Comparison of ENCODE assay signal across 7 cellular contexts in the genomic region with DNA sequence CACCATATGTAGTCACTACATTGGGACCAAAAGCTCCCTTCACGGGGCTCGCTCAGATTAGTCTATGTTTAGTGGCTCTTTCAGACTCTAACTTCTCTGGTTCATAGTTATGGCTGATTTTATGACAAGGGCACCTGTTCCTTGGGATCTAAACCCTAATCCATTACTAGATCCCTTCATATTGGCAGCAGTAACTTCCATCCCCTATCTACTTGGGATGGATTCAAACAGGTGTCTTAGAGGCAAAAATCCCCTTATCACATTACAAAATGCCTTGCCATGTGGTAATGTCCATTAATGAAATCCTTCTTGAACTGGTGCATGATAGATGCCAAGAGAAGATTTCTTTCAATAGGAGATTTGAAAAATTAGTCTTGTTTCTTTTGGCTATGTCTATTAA.
"Had no signal": no experiment of that assay in that cellular context is flagged by ENCODE, and none has a peak within 500 bp of the region (broad histone marks: within the 10 kb centered on the region; RNA-seq: fewer than 3 reads in every experiment).

No MANE protein-coding gene starts in this region.

- H3K4me3 ChIP-seq: GM23248, HAP-1 had no signal

- H3K36me3 ChIP-seq: HAP-1 had no signal

- DNase-seq: GM23248, GOT3, H7, HFFc6, IMR-90 had no signal

- ATAC-seq: HCT116 had no signal

- H3K9me3 ChIP-seq: HAP-1 had no signal

- H3K4me3 Mint-ChIP-seq: HFFc6 had no signal

- H3K27ac Mint-ChIP-seq: HFFc6 had no signal

- H3K27ac ChIP-seq: GM23248 had no signal

- H3K4me1 ChIP-seq: HAP-1 had no signal
